ENCODE assay signal across 22 cellular contexts in genomic region chr14:72573725-72574426, GRCh38.
DNase-seq lines count a peak whose midpoint lies in the region; ATAC-seq and TF ChIP-seq lines count a peak whose summit lies in the region.
"Had no signal": no experiment of that assay in that cellular context is flagged by ENCODE, and none has a peak within 500 bp of the region (broad histone marks: within the 10 kb centered on the region; RNA-seq: fewer than 3 reads in every experiment).

No MANE protein-coding gene starts in this region.

- peak; percentile 40 for DNase-seq in BE2C
- DNase-seq in NCI-H82 treated with DMSO at 0.1 percent for 48 hours (lab: John Stamatoyannopoulos, UW; ENCODE audit: unreplicated experiment): peak; percentile 5
- DNase-seq in heart right ventricle: no peak
- peak in 4 of 5 donors; percentile 22 to 55 (median 34) for DNase-seq in ovary
- no peak for DNase-seq in NCI-H1436 treated with DMSO at 0.1 percent for 48 hours (lab: John Stamatoyannopoulos, UW)
- DNase-seq in NCI-H2029 (lab: John Stamatoyannopoulos, UW): no peak
- DNase-seq: activated B cell treated with CpG ODN at 0.5 μM for 24 hours; activated CD4-positive, alpha-beta memory T cell treated with anti-CD3 and anti-CD28 coated beads, Interleukin-2, amount 10 ng/mL, durations not matched to agents 7 days and 5 days; activated gamma-delta T cell treated with Interleukin-2 at 50 U/mL for 16 hours; activated T-cell treated with anti-CD3 and anti-CD28 coated beads for 4 hours; effector memory CD4-positive, alpha-beta T cell; GDM1; mucosa of descending colon; NCI-H2081 treated with DMSO at 0.1 percent for 48 hours; stimulated activated CD4-positive, alpha-beta T cell treated with anti-CD3 and anti-CD28 coated beads, Interleukin-12 subunit alpha, Interleukin-12 subunit beta, amount 100 ng/mL, for 4 hours; T1000 had no signal

- H3K36me3 ChIP-seq in BE2C (no peaks in the 10 kb centered on the region), heart right ventricle (no peaks in the 10 kb centered on the region), ovary (no peaks in the 10 kb centered on the region)
- H3K36me3 ChIP-seq: esophagus muscularis mucosa, neural progenitor cell, vagina had no signal

- no peaks in the 10 kb centered on the region for H3K27me3 ChIP-seq in BE2C
- peaks cover 0 to 6% (median 0%) of the 10 kb centered on the region in 7 donors for H3K27me3 ChIP-seq in heart right ventricle
- H3K27me3 ChIP-seq in ovary: no peaks in the 10 kb centered on the region
- H3K27me3 ChIP-seq: esophagus muscularis mucosa, neural progenitor cell, vagina had no signal

- WGBS in heart right ventricle, 2 donors: 69 to 75% methylated on average over 9 of the region's 9 CpGs
- WGBS in ovary, 3 donors: 13 to 29% (median 17%) methylated on average over 9 of the region's 9 CpGs

- TF ChIP-seq POLR2A in ovary (IDR thresholded peaks at IDR 0.05) (no peak), GM18505 (IDR thresholded peaks at IDR 0.05; ENCODE audit: borderline replicate concordance, extremely low read depth, insufficient read depth, insufficient read length) (no peak)

- peaks cover 22% of the 10 kb centered on the region for H3K4me1 ChIP-seq in BE2C
- peaks cover 0 to 3% (median 0%) of the 10 kb centered on the region in 9 donors for H3K4me1 ChIP-seq in heart right ventricle
- peaks cover 4% of the 10 kb centered on the region for H3K4me1 ChIP-seq in ovary (ENCODE audit: insufficient read depth)
- H3K4me1 ChIP-seq: neural progenitor cell, vagina had no signal

- H3K9me3 ChIP-seq in BE2C (no peaks in the 10 kb centered on the region), heart right ventricle (no peaks in the 10 kb centered on the region), ovary (no peaks in the 10 kb centered on the region)
- H3K9me3 ChIP-seq: esophagus muscularis mucosa, mucosa of descending colon, vagina had no signal

- peak in 6 of 8 donors; percentile 40 to 66 (median 58) for ATAC-seq in heart right ventricle
- no peak for ATAC-seq in GM21717 (IDR thresholded peaks at IDR 0.05; ENCODE audit: unreplicated experiment)
- no peak for ATAC-seq in GM18505 (IDR thresholded peaks at IDR 0.05; ENCODE audit: unreplicated experiment)
- ATAC-seq: K562, mucosa of descending colon had no signal

- no peak for TF ChIP-seq EP300 in ovary (IDR thresholded peaks at IDR 0.05)

- no peak overlapping the region for H3K4me3 ChIP-seq in BE2C (ENCODE audit: low read depth, low read length)
- H3K4me3 ChIP-seq in heart right ventricle: no peak overlapping the region
- H3K4me3 ChIP-seq in ovary: no peak overlapping the region
- H3K4me3 ChIP-seq: esophagus muscularis mucosa, K562, mucosa of descending colon, neural progenitor cell, vagina had no signal

- no peak for TF ChIP-seq CTCF in BE2C (IDR thresholded peaks at IDR 0.05; ENCODE audit: low read depth, low read length)
- TF ChIP-seq CTCF in heart right ventricle (IDR thresholded peaks at IDR 0.05): no peak
- TF ChIP-seq CTCF in ovary (IDR thresholded peaks at IDR 0.05): no peak

- H3K27ac ChIP-seq in heart right ventricle (no peak overlapping the region), ovary (no peak overlapping the region)
- H3K27ac ChIP-seq: neural progenitor cell, vagina had no signal

- intact Hi-C loops in heart right ventricle (cut with DNase I): no loop called here
- intact Hi-C loops in ovary (cut with DNase I): no loop called here

Comparison
In these comparisons a context has a peak if more than half of its experiments do, and no peak if none do; other contexts are left out.
1. DNase-seq: peak in BE2C (single experiment), NCI-H82 treated with DMSO at 0.1 percent for 48 hours (single experiment) and ovary (4 of 5); none in heart right ventricle (0 of 2), NCI-H1436 treated with DMSO at 0.1 percent for 48 hours (single experiment) and NCI-H2029 (single experiment).
2. ATAC-seq: peak in heart right ventricle (6 of 8); none in GM21717 (single experiment) and GM18505 (single experiment).